In the genomic region with DNA sequence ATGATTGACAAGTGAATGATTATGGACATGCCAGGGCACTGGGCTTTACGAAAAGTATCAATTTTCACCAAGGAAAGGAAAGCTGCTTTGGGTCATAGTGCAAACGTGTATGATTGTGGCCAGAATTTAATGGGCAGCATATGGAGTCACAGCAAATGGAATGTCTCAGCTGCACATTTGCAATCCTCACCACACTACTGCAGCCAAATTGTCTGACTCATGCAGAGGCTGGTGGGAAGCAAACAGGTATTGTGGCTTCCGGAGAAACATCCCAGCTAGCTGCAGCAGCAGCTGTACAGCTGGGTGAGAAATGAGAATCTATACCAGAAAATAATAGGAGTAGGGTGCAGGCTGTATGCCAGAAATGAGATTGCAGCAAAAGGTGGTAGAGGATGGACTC, we compare ENCODE assay signal across 15 cellular contexts.
DNase-seq lines count a peak whose midpoint lies in the region; ATAC-seq and TF ChIP-seq lines count a peak whose summit lies in the region.
"Had no signal": no experiment of that assay in that cellular context is flagged by ENCODE, and none has a peak within 500 bp of the region (broad histone marks: within the 10 kb centered on the region; RNA-seq: fewer than 3 reads in every experiment).

No MANE protein-coding gene starts in this region.

- H3K27me3 ChIP-seq in mammary epithelial cell (ENCODE audit: insufficient read depth, low read length) (no peaks in the 10 kb centered on the region), mesendoderm (ENCODE audit: insufficient read depth, low read length, poor library complexity) (no peaks in the 10 kb centered on the region), Peyer's patch (no peaks in the 10 kb centered on the region)
- H3K27me3 ChIP-seq: uterus had no signal

- DNase-seq in H4 (ENCODE audit: low spot score), result peak; percentile 96
- DNase-seq in NCI-H446 treated with DMSO at 0.1 percent for 48 hours (lab: John Stamatoyannopoulos, UW), result peak; percentile 89
- peak; percentile 75 for DNase-seq in mammary epithelial cell
- DNase-seq in mesendoderm, result peak; percentile 16
- no peak for DNase-seq in NCI-H82 treated with DMSO at 0.1 percent for 48 hours (lab: John Stamatoyannopoulos, UW; ENCODE audit: unreplicated experiment)
- DNase-seq in activated T-cell treated with anti-CD3 and anti-CD28 coated beads, Interleukin-2, amount 50 U/mL, for 4 hours, result no peak
- no peak for DNase-seq in Peyer's patch
- DNase-seq: activated CD8-positive, alpha-beta memory T cell treated with anti-CD3 and anti-CD28 coated beads, Interleukin-2, amount 10 ng/mL, durations not matched to agents 7 days and 5 days; activated naive CD4-positive, alpha-beta T cell treated with anti-CD3 and anti-CD28 coated beads for 36 hours; Karpas-422; NCI-H2029; nephron progenitor cell; stimulated activated naive B cell treated with anti-CD40 and anti-IgM and Interleukin-4, amounts not matched to agents 10 μg/mL and 1 μg/mL and 100 μg/mL, for 72 hours; uterus had no signal

- H3K4me3 ChIP-seq in mammary epithelial cell (replicated peaks in 1 of 3; ENCODE audit: insufficient read depth in 1 of 3, low read depth in 2 of 3, low read length in 3 of 3) (no peak overlapping the region), mesendoderm (ENCODE audit: low read length) (no peak overlapping the region), Peyer's patch (no peak overlapping the region)
- H3K4me3 ChIP-seq: uterus had no signal

- CTCF ChIA-PET in mammary epithelial cell (lab: Charles Lee; ENCODE audit: low non-redundant PET), result no interaction called here

- no peak overlapping the region for H2BK120ac ChIP-seq in mesendoderm (ENCODE audit: low read depth, low read length)

- H3K27ac ChIP-seq in mammary epithelial cell (ENCODE audit: insufficient read depth, low read depth, low read length) (no peak overlapping the region), mesendoderm (ENCODE audit: low read depth, low read length) (no peak overlapping the region), Peyer's patch (no peak overlapping the region)
- H3K27ac ChIP-seq: uterus had no signal

- H3K9me3 ChIP-seq in mammary epithelial cell (replicated peaks; ENCODE audit: insufficient read depth, low read length), result no peaks in the 10 kb centered on the region
- H3K9me3 ChIP-seq in Peyer's patch, result no peaks in the 10 kb centered on the region
- H3K9me3 ChIP-seq: uterus had no signal

- H3K9ac ChIP-seq in mammary epithelial cell (ENCODE audit: insufficient read depth, low read length) (no peak overlapping the region), mesendoderm (ENCODE audit: low read length) (no peak overlapping the region)

- intact Hi-C loops in mammary epithelial cell (cut with micrococcal nuclease), result no loop called here

- no peak overlapping the region for H3K23ac ChIP-seq in mesendoderm (ENCODE audit: low read length)

- WGBS in mammary epithelial cell (ENCODE audit: low coverage, missing lambda C conversion rate), result 5% methylated on average over 3 of the region's 3 CpGs
- no CpG with 5 or more reads among the region's 3 CpGs for WGBS in mesendoderm (ENCODE audit: extremely low coverage, insufficient coverage, low lambda C conversion rate)

- no peak overlapping the region for H3K56ac ChIP-seq in mesendoderm (ENCODE audit: low read length)

- H3K36me3 Mint-ChIP-seq in activated T-cell treated with anti-CD3 and anti-CD28 coated beads, Interleukin-2, amount 50 U/mL, for 4 hours (ENCODE audit: insufficient read depth), result no peaks in the 10 kb centered on the region
- H3K36me3 Mint-ChIP-seq: activated CD8-positive, alpha-beta memory T cell treated with anti-CD3 and anti-CD28 coated beads, Interleukin-2, amount 10 ng/mL, durations not matched to agents 7 days and 5 days; stimulated activated naive B cell treated with anti-CD40 and anti-IgM and Interleukin-4, amounts not matched to agents 10 μg/mL and 1 μg/mL and 100 μg/mL, for 72 hours had no signal

- no peaks in the 10 kb centered on the region for H3K27me3 Mint-ChIP-seq in activated T-cell treated with anti-CD3 and anti-CD28 coated beads, Interleukin-2, amount 50 U/mL, for 4 hours (ENCODE audit: low read depth)
- H3K27me3 Mint-ChIP-seq: activated CD8-positive, alpha-beta memory T cell treated with anti-CD3 and anti-CD28 coated beads, Interleukin-2, amount 10 ng/mL, durations not matched to agents 7 days and 5 days; central memory CD8-positive, alpha-beta T cell; stimulated activated naive B cell treated with anti-CD40 and anti-IgM and Interleukin-4, amounts not matched to agents 10 μg/mL and 1 μg/mL and 100 μg/mL, for 72 hours had no signal

- H3K79me1 ChIP-seq in mesendoderm (ENCODE audit: low read length), result no peaks in the 10 kb centered on the region

- no peak for ATAC-seq in activated T-cell treated with anti-CD3 and anti-CD28 coated beads, Interleukin-2, amount 50 U/mL, for 4 hours
- ATAC-seq: activated CD8-positive, alpha-beta memory T cell treated with anti-CD3 and anti-CD28 coated beads, Interleukin-2, amount 10 ng/mL, durations not matched to agents 7 days and 5 days; stimulated activated naive B cell treated with anti-CD40 and anti-IgM and Interleukin-4, amounts not matched to agents 10 μg/mL and 1 μg/mL and 100 μg/mL, for 72 hours had no signal

- H3K79me2 ChIP-seq in mammary epithelial cell (ENCODE audit: insufficient read depth, low read length), result no peaks in the 10 kb centered on the region
- no peaks in the 10 kb centered on the region for H3K79me2 ChIP-seq in mesendoderm (ENCODE audit: control insufficient read depth, insufficient read depth, low read length)

- no peak overlapping the region for H4K5ac ChIP-seq in mesendoderm (ENCODE audit: low read length)

- H2AFZ ChIP-seq in mammary epithelial cell (ENCODE audit: low read depth, low read length), result no peak overlapping the region

- TF ChIP-seq CTCF in mammary epithelial cell (conservative IDR thresholded peaks at IDR 0.05 in 1 of 2, IDR thresholded peaks at IDR 0.05 in 1 of 2; ENCODE audit: extremely low read depth in 1 of 2, insufficient read depth in 1 of 2, low read depth in 1 of 2, low read length in 2 of 2), result no peak
- no peak for TF ChIP-seq CTCF in Peyer's patch (IDR thresholded peaks at IDR 0.05)

- H3K4me3 Mint-ChIP-seq in activated T-cell treated with anti-CD3 and anti-CD28 coated beads, Interleukin-2, amount 50 U/mL, for 4 hours, result no peak overlapping the region
- H3K4me3 Mint-ChIP-seq: activated CD8-positive, alpha-beta memory T cell treated with anti-CD3 and anti-CD28 coated beads, Interleukin-2, amount 10 ng/mL, durations not matched to agents 7 days and 5 days; activated naive CD4-positive, alpha-beta T cell treated with anti-CD3 and anti-CD28 coated beads for 36 hours; central memory CD8-positive, alpha-beta T cell; nephron progenitor cell; stimulated activated naive B cell treated with anti-CD40 and anti-IgM and Interleukin-4, amounts not matched to agents 10 μg/mL and 1 μg/mL and 100 μg/mL, for 72 hours had no signal

- H3K4me1 ChIP-seq in mammary epithelial cell (ENCODE audit: insufficient read depth, low read length) (peaks cover 33% of the 10 kb centered on the region), mesendoderm (ENCODE audit: control insufficient read depth, low read depth, low read length) (no peaks in the 10 kb centered on the region), Peyer's patch (no peaks in the 10 kb centered on the region)
- H3K4me1 ChIP-seq: uterus had no signal

- H2BK15ac ChIP-seq in mesendoderm (replicated peaks; ENCODE audit: low read depth), result no peak overlapping the region

- TF ChIP-seq POLR2A in Peyer's patch (IDR thresholded peaks at IDR 0.05), result no peak

- dilution Hi-C loops in mammary epithelial cell (cut with HindIII; ENCODE audit: low sequenced_read_pairs), result no loop called here

- no peaks in the 10 kb centered on the region for H4K20me1 ChIP-seq in mammary epithelial cell (ENCODE audit: insufficient read depth, low read length)

- no peak overlapping the region for H4K8ac ChIP-seq in mesendoderm (ENCODE audit: low read depth, low read length)

- H3K4me2 ChIP-seq in mammary epithelial cell (ENCODE audit: insufficient read depth, low read depth, low read length) (peak overlapping the region; percentile 47), mesendoderm (ENCODE audit: low read length) (no peak overlapping the region)

- H3K9me3 Mint-ChIP-seq in activated T-cell treated with anti-CD3 and anti-CD28 coated beads, Interleukin-2, amount 50 U/mL, for 4 hours, result no peaks in the 10 kb centered on the region
- H3K9me3 Mint-ChIP-seq: activated naive CD4-positive, alpha-beta T cell treated with anti-CD3 and anti-CD28 coated beads for 36 hours; nephron progenitor cell had no signal

- in situ Hi-C loops in mammary epithelial cell (cut with MboI; ENCODE audit: low sequenced_read_pairs in 2 of 2), result no loop called here

- H3K18ac ChIP-seq in mesendoderm (ENCODE audit: low read length), result no peak overlapping the region

- H2BK5ac ChIP-seq in mesendoderm (ENCODE audit: low read length), result no peak overlapping the region

- BruUV-seq in mammary epithelial cell (replicated peaks; lab: Mats Ljungman, UMichigan), result no TSS peak

- H3K4ac ChIP-seq in mesendoderm (ENCODE audit: low read depth, low read length), result no peak overlapping the region

- H3K4me1 Mint-ChIP-seq in activated T-cell treated with anti-CD3 and anti-CD28 coated beads, Interleukin-2, amount 50 U/mL, for 4 hours (ENCODE audit: low read depth), result no peaks in the 10 kb centered on the region
- H3K4me1 Mint-ChIP-seq: activated CD8-positive, alpha-beta memory T cell treated with anti-CD3 and anti-CD28 coated beads, Interleukin-2, amount 10 ng/mL, durations not matched to agents 7 days and 5 days; central memory CD8-positive, alpha-beta T cell; nephron progenitor cell; stimulated activated naive B cell treated with anti-CD40 and anti-IgM and Interleukin-4, amounts not matched to agents 10 μg/mL and 1 μg/mL and 100 μg/mL, for 72 hours had no signal

- H2AK5ac ChIP-seq in mesendoderm (ENCODE audit: low read length), result no peak overlapping the region

- no peaks in the 10 kb centered on the region for H3K36me3 ChIP-seq in mammary epithelial cell (ENCODE audit: insufficient read depth, low read length)
- H3K36me3 ChIP-seq in mesendoderm (ENCODE audit: control insufficient read depth, insufficient read depth, low read length), result no peaks in the 10 kb centered on the region
- H3K36me3 ChIP-seq in Peyer's patch, result no peaks in the 10 kb centered on the region
- H3K36me3 ChIP-seq: uterus had no signal

Comparison
In these comparisons a context has a peak if more than half of its experiments do, and no peak if none do; other contexts are left out.
1. DNase-seq: peak in H4 (single experiment), NCI-H446 treated with DMSO at 0.1 percent for 48 hours (single experiment), mammary epithelial cell (single experiment) and mesendoderm (single experiment); none in NCI-H82 treated with DMSO at 0.1 percent for 48 hours (single experiment), activated T-cell treated with anti-CD3 and anti-CD28 coated beads, Interleukin-2, amount 50 U/mL, for 4 hours (single experiment) and Peyer's patch (0 of 3).